In genomic region chr7:43647314-43647691, GRCh38 we compare ENCODE assay signal across 8 cellular contexts.
DNase-seq lines count a peak whose midpoint lies in the region; ATAC-seq and TF ChIP-seq lines count a peak whose summit lies in the region.

No MANE protein-coding gene starts in this region.

- H3K4me3 Mint-ChIP-seq in activated CD4-positive, alpha-beta T cell treated with anti-CD3 and anti-CD28 coated beads, Interleukin-2, amount 10 ng/mL, durations not matched to agents 24 days and 14 days, result peak overlapping the region; percentile 81

- H3K36me3 ChIP-seq in thoracic aorta, result peaks cover 2% of the 10 kb centered on the region

- H3K4me3 ChIP-seq in thoracic aorta, result peak overlapping the region; percentile 61

- intact Hi-C loops in activated CD4-positive, alpha-beta T cell treated with anti-CD3 and anti-CD28 coated beads, Interleukin-2, amount 10 ng/mL, durations not matched to agents 24 days and 14 days (cut with micrococcal nuclease), result no loop called here

- H3K27ac ChIP-seq in angular gyrus (ENCODE audit: low read depth, low read length) (peak overlapping the region; percentile 79), thoracic aorta (peak overlapping the region; percentile 96 to 97)

- no peaks in the 10 kb centered on the region for H3K27me3 ChIP-seq in thoracic aorta (replicated peaks; ENCODE audit: insufficient read depth)

- peaks cover 4% of the 10 kb centered on the region for H3K9me3 Mint-ChIP-seq in activated CD4-positive, alpha-beta T cell treated with anti-CD3 and anti-CD28 coated beads, Interleukin-2, amount 10 ng/mL, durations not matched to agents 24 days and 14 days

- TF ChIP-seq CTCF in thoracic aorta (IDR thresholded peaks at IDR 0.05), result no peak

- H3K9me3 ChIP-seq in thoracic aorta, result no peaks in the 10 kb centered on the region

- DNase-seq in activated CD4-positive, alpha-beta T cell treated with anti-CD3 and anti-CD28 coated beads, Interleukin-2, amount 10 ng/mL, durations not matched to agents 24 days and 14 days, result no peak
- no peak for DNase-seq in activated CD4-positive, alpha-beta T cell treated with anti-CD3 and anti-CD28 coated beads for 4 hours
- peak; percentile 85 for DNase-seq in islet precursor cell
- DNase-seq in thoracic aorta (ENCODE audit: low spot score), result no peak
- no peak for DNase-seq in HEK293T (ENCODE audit: extremely low spot score)
- DNase-seq in NCI-H1105 (lab: John Stamatoyannopoulos, UW), result no peak

- H3K4me1 ChIP-seq in thoracic aorta (ENCODE audit: control insufficient read depth in 1 of 2, low read depth in 2 of 2), result peaks cover 70 to 89% of the 10 kb centered on the region in 2 donors

- peaks cover 86% of the 10 kb centered on the region for H3K4me1 Mint-ChIP-seq in activated CD4-positive, alpha-beta T cell treated with anti-CD3 and anti-CD28 coated beads, Interleukin-2, amount 10 ng/mL, durations not matched to agents 24 days and 14 days

- ATAC-seq in thoracic aorta (ENCODE audit: insufficient number of reproducible peaks, low FRiP score, low read depth) (no peak), HG02759 (IDR thresholded peaks at IDR 0.05; ENCODE audit: unreplicated experiment) (no peak)

- peak overlapping the region; percentile 99 for H3K27ac Mint-ChIP-seq in activated CD4-positive, alpha-beta T cell treated with anti-CD3 and anti-CD28 coated beads, Interleukin-2, amount 10 ng/mL, durations not matched to agents 24 days and 14 days

- CTCF ChIA-PET in HEK293T (lab: Yijun Ruan, JAX), result no interaction called here

- H3K27me3 Mint-ChIP-seq in activated CD4-positive, alpha-beta T cell treated with anti-CD3 and anti-CD28 coated beads, Interleukin-2, amount 10 ng/mL, durations not matched to agents 24 days and 14 days, result no peaks in the 10 kb centered on the region

- POLR2A ChIA-PET in HEK293T (lab: Yijun Ruan, JAX), result no interaction called here

- H3K36me3 Mint-ChIP-seq in activated CD4-positive, alpha-beta T cell treated with anti-CD3 and anti-CD28 coated beads, Interleukin-2, amount 10 ng/mL, durations not matched to agents 24 days and 14 days (ENCODE audit: low read depth), result peaks cover 51% of the 10 kb centered on the region

TF ChIP-seq in HEK293T, 16 proteins besides CTCF, POLR2A, EP300 and RAD21:
- TF ChIP-seq FOXM1 (IDR thresholded peaks at IDR 0.05; ENCODE audit: borderline replicate concordance) (no peak), SP1 (IDR thresholded peaks at IDR 0.05) (no peak), BHLHE40 (IDR thresholded peaks at IDR 0.05; ENCODE audit: borderline replicate concordance) (no peak), L3MBTL2 (conservative IDR thresholded peaks at IDR 0.05) (no peak), FOXK2 (IDR thresholded peaks at IDR 0.05) (no peak), ARNT (IDR thresholded peaks at IDR 0.05) (no peak), ELF4 (IDR thresholded peaks at IDR 0.05) (no peak), ZNF384 (IDR thresholded peaks at IDR 0.05) (no peak), PKNOX1 (IDR thresholded peaks at IDR 0.05) (no peak), CTBP1 (IDR thresholded peaks at IDR 0.05; ENCODE audit: borderline replicate concordance) (no peak)
